23 cellular contexts compared by ENCODE assay signal in genomic region chr15:64197425-64197824, GRCh38. TPM values are rescaled to one million over a fixed set of nuclear protein-coding genes. Genes with fewer than 3 reads are reported as not detected.
DNase-seq lines count a peak whose midpoint lies in the region; ATAC-seq and TF ChIP-seq lines count a peak whose summit lies in the region.
"Had no signal": no experiment of that assay in that cellular context is flagged by ENCODE, and none has a peak within 500 bp of the region (broad histone marks: within the 10 kb centered on the region; RNA-seq: fewer than 3 reads in every experiment).

No MANE protein-coding gene starts in this region.

- H3K9me3 Mint-ChIP-seq in activated naive CD4-positive, alpha-beta T cell treated with anti-CD3 and anti-CD28 coated beads, Interleukin-2, amount 50 U/mL, for 24 hours = no peaks in the 10 kb centered on the region
- no peaks in the 10 kb centered on the region for H3K9me3 Mint-ChIP-seq in activated naive CD4-positive, alpha-beta T cell treated with anti-CD3 and anti-CD28 coated beads, Interleukin-2, amount 50 U/mL, for 72 hours
- H3K9me3 Mint-ChIP-seq in natural killer cell = no peaks in the 10 kb centered on the region
- H3K9me3 Mint-ChIP-seq: activated CD4-positive, alpha-beta T cell treated with anti-CD3 and anti-CD28 coated beads, Interleukin-2, amount 10 ng/mL, durations not matched to agents 24 days and 14 days; activated naive CD8-positive, alpha-beta T cell treated with anti-CD3 and anti-CD28 coated beads, Interleukin-2, amount 50 U/mL, for 24 hours; CD4-positive, CD25-positive, alpha-beta regulatory T cell; mesothelial cell of epicardium; neural crest cell had no signal

- DNase-seq in activated naive CD4-positive, alpha-beta T cell treated with anti-CD3 and anti-CD28 coated beads, Interleukin-2, amount 50 U/mL, for 72 hours (ENCODE audit: low spot score in 2 of 2) = no peak
- DNase-seq in NCI-H82 (lab: John Stamatoyannopoulos, UW) (peak; percentile 40), fibroblast of pulmonary artery (ENCODE audit: low read depth) (peak; percentile 65), stromal cell of bone marrow (ENCODE audit: low read depth) (peak; percentile 83), natural killer cell (no peak), A172 (ENCODE audit: low spot score) (no peak)
- DNase-seq: activated CD4-positive, alpha-beta T cell treated with anti-CD3 and anti-CD28 coated beads, Interleukin-2, amount 10 ng/mL, durations not matched to agents 24 days and 14 days; activated CD8-positive, alpha-beta memory T cell treated with anti-CD3 and anti-CD28 coated beads, Interleukin-2, amount 50 U/mL, for 4 hours; activated naive CD8-positive, alpha-beta T cell treated with anti-CD3 and anti-CD28 coated beads, Interleukin-2, amount 50 U/mL, for 24 hours; CD4-positive, CD25-positive, alpha-beta regulatory T cell; dermis blood vessel endothelial cell; GOT3; left colon; NCI-H526; psoas muscle; SIG-M5; stimulated activated CD4-positive, alpha-beta T cell treated with anti-CD3 and anti-CD28 coated beads, Interleukin-12 subunit alpha, Interleukin-12 subunit beta, amount 100 ng/mL, for 4 hours; upper lobe of right lung had no signal

- no peak overlapping the region for H3K4me3 ChIP-seq in fibroblast of pulmonary artery (replicated peaks; ENCODE audit: low read depth, low read length)
- H3K4me3 ChIP-seq: A549, psoas muscle, upper lobe of right lung had no signal

- peak overlapping the region; percentile 20 for H3K27ac Mint-ChIP-seq in activated naive CD4-positive, alpha-beta T cell treated with anti-CD3 and anti-CD28 coated beads, Interleukin-2, amount 50 U/mL, for 24 hours
- H3K27ac Mint-ChIP-seq in activated naive CD4-positive, alpha-beta T cell treated with anti-CD3 and anti-CD28 coated beads, Interleukin-2, amount 50 U/mL, for 72 hours = no peak overlapping the region
- H3K27ac Mint-ChIP-seq in natural killer cell = no peak overlapping the region
- H3K27ac Mint-ChIP-seq: activated CD4-positive, alpha-beta T cell treated with anti-CD3 and anti-CD28 coated beads, Interleukin-2, amount 10 ng/mL, durations not matched to agents 24 days and 14 days; activated naive CD8-positive, alpha-beta T cell treated with anti-CD3 and anti-CD28 coated beads, Interleukin-2, amount 50 U/mL, for 24 hours; mesothelial cell of epicardium had no signal

- no peak for ATAC-seq in activated naive CD4-positive, alpha-beta T cell treated with anti-CD3 and anti-CD28 coated beads, Interleukin-2, amount 50 U/mL, for 72 hours
- ATAC-seq in GM18867 (IDR thresholded peaks at IDR 0.05; ENCODE audit: unreplicated experiment) = no peak
- no peak for ATAC-seq in natural killer cell
- ATAC-seq: A549; activated naive CD8-positive, alpha-beta T cell treated with anti-CD3 and anti-CD28 coated beads, Interleukin-2, amount 50 U/mL, for 24 hours; left colon; psoas muscle; upper lobe of right lung had no signal

- peaks cover 22% of the 10 kb centered on the region for H3K36me3 Mint-ChIP-seq in activated naive CD4-positive, alpha-beta T cell treated with anti-CD3 and anti-CD28 coated beads, Interleukin-2, amount 50 U/mL, for 24 hours
- H3K36me3 Mint-ChIP-seq in activated naive CD4-positive, alpha-beta T cell treated with anti-CD3 and anti-CD28 coated beads, Interleukin-2, amount 50 U/mL, for 72 hours = no peaks in the 10 kb centered on the region
- peaks cover 7% of the 10 kb centered on the region for H3K36me3 Mint-ChIP-seq in natural killer cell

- no peak overlapping the region for H3K4me3 Mint-ChIP-seq in activated naive CD4-positive, alpha-beta T cell treated with anti-CD3 and anti-CD28 coated beads, Interleukin-2, amount 50 U/mL, for 24 hours
- H3K4me3 Mint-ChIP-seq in natural killer cell = no peak overlapping the region
- H3K4me3 Mint-ChIP-seq: activated CD4-positive, alpha-beta T cell treated with anti-CD3 and anti-CD28 coated beads, Interleukin-2, amount 10 ng/mL, durations not matched to agents 24 days and 14 days; activated naive CD8-positive, alpha-beta T cell treated with anti-CD3 and anti-CD28 coated beads, Interleukin-2, amount 50 U/mL, for 24 hours; CD4-positive, CD25-positive, alpha-beta regulatory T cell; mesothelial cell of epicardium; neural crest cell had no signal

- no peak for TF ChIP-seq CTCF in fibroblast of pulmonary artery (IDR thresholded peaks at IDR 0.05; ENCODE audit: low read length, missing control alignments)
- TF ChIP-seq CTCF in natural killer cell (IDR thresholded peaks at IDR 0.05) = no peak

- no peaks in the 10 kb centered on the region for H3K4me1 Mint-ChIP-seq in activated naive CD4-positive, alpha-beta T cell treated with anti-CD3 and anti-CD28 coated beads, Interleukin-2, amount 50 U/mL, for 24 hours
- H3K4me1 Mint-ChIP-seq in natural killer cell = no peaks in the 10 kb centered on the region
- H3K4me1 Mint-ChIP-seq: activated CD4-positive, alpha-beta T cell treated with anti-CD3 and anti-CD28 coated beads, Interleukin-2, amount 10 ng/mL, durations not matched to agents 24 days and 14 days; activated naive CD8-positive, alpha-beta T cell treated with anti-CD3 and anti-CD28 coated beads, Interleukin-2, amount 50 U/mL, for 24 hours; mesothelial cell of epicardium; neural crest cell had no signal

- intact Hi-C loops in natural killer cell (cut with micrococcal nuclease) = no loop called here

- no peaks in the 10 kb centered on the region for H3K27me3 Mint-ChIP-seq in activated naive CD4-positive, alpha-beta T cell treated with anti-CD3 and anti-CD28 coated beads, Interleukin-2, amount 50 U/mL, for 24 hours
- no peaks in the 10 kb centered on the region for H3K27me3 Mint-ChIP-seq in natural killer cell (ENCODE audit: low read depth in 2 of 2)
- H3K27me3 Mint-ChIP-seq: activated CD4-positive, alpha-beta T cell treated with anti-CD3 and anti-CD28 coated beads, Interleukin-2, amount 10 ng/mL, durations not matched to agents 24 days and 14 days; activated naive CD8-positive, alpha-beta T cell treated with anti-CD3 and anti-CD28 coated beads, Interleukin-2, amount 50 U/mL, for 24 hours; CD4-positive, CD25-positive, alpha-beta regulatory T cell had no signal

RNA-seq across cellular contexts. Expression of gene PPIB, which starts 34.6 kb away (rescaled TPM):
- 100 to 1,000 TPM; 167 to 264 TPM for total RNA-seq in activated naive CD4-positive, alpha-beta T cell treated with anti-CD3 and anti-CD28 coated beads, Interleukin-2, amount 50 U/mL, for 72 hours
- total RNA-seq in natural killer cell = 100 to 1,000 TPM; 234 to 298 (median 251) TPM
- total RNA-seq in A172 (2014; rRNA removed; shearing (Covaris generic)) = 567 and 593 TPM in 2 replicates

RNA-seq across cellular contexts. Expression of gene SNX22, which starts 45.9 kb away (rescaled TPM):
- 1 to 10 TPM in 1 of 2 donors, under 1 TPM in 1; 0.16 to 1.7 TPM for total RNA-seq in activated naive CD4-positive, alpha-beta T cell treated with anti-CD3 and anti-CD28 coated beads, Interleukin-2, amount 50 U/mL, for 72 hours
- under 1 TPM; 0.41 to 0.80 (median 0.75) TPM for total RNA-seq in natural killer cell
- 0.78 and 1.3 TPM in 2 replicates for total RNA-seq in A172 (2014; rRNA removed; shearing (Covaris generic))

Comparison
In these comparisons a context has a peak if more than half of its experiments do, and no peak if none do; other contexts are left out.
1. DNase-seq: peak in NCI-H82 (single experiment), fibroblast of pulmonary artery (single experiment) and stromal cell of bone marrow (single experiment); none in activated naive CD4-positive, alpha-beta T cell treated with anti-CD3 and anti-CD28 coated beads, Interleukin-2, amount 50 U/mL, for 72 hours (0 of 2), natural killer cell (single experiment) and A172 (single experiment).